8 cellular contexts compared by ENCODE assay signal in the genomic region with DNA sequence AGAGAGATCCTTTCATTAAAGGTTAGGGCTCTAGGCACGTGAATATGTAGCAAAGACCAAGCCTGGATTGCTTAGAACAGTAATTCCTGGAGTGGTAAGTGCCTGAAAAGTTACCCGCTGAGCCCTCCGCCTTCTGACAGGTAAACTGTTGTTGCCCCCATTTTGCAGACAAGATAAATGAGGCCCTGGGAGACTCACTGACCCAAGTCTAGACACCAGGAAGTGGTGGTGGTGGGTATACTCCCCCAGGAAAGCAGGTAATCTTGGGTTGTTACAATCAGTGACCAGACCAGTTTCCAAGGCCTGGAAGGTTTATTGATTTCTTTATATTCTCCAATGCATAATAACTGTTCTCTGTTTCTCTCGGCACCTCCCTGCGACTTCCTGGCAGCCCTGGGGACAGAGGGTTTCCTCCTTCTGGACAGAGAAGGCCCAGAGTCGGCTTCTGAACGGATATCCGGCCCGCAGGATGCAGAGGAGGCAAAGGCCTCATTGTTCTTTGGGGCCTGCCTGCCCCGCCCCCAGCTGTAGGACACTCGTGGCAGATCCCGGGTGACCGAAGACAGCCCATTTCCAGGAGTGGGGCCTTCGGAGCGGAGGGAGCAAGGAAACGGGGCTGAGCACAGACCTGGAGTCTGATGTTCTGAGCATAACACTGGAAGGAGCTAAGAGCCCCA. TPM values are rescaled to one million over a fixed set of nuclear protein-coding genes. Genes with fewer than 3 reads are reported as not detected.
DNase-seq lines count a peak whose midpoint lies in the region; ATAC-seq and TF ChIP-seq lines count a peak whose summit lies in the region.

No MANE protein-coding gene starts in this region.

- POLR2A ChIA-PET in activated naive CD8-positive, alpha-beta T cell treated with anti-CD3 and anti-CD28 coated beads, Interleukin-2, amount 10 ng/mL, durations not matched to agents 7 days and 5 days (lab: Charles Lee): interaction anchor here (0.7 to 2.4 kb wide), 21 partner anchors 8 to 336 kb away, joined by 3 to 25 read pairs (median 5); a partner anchor contains a TSS

- peak overlapping the region; percentile 94 for H3K27ac ChIP-seq in psoas muscle

- H3K27me3 ChIP-seq in psoas muscle (ENCODE audit: insufficient read depth in 3 of 3, low read length in 2 of 3): no peaks in the 10 kb centered on the region

- peak overlapping the region; percentile 87 for H3K4me3 ChIP-seq in psoas muscle

- DNase-seq in GM03348 (ENCODE audit: low spot score) (peak; percentile 47), RPMI7951 (ENCODE audit: low read depth) (peak; percentile 62), left ventricle myocardium superior (peak; percentile 86), psoas muscle (peak; percentile 76 to 80), DMS79 (lab: John Stamatoyannopoulos, UW) (no peak), AG08395 (ENCODE audit: low spot score) (no peak)
- DNase-seq in activated naive CD8-positive, alpha-beta T cell treated with anti-CD3 and anti-CD28 coated beads, Interleukin-2, amount 10 ng/mL, durations not matched to agents 7 days and 5 days: peak; percentile 67

- no peak for TF ChIP-seq CTCF in psoas muscle (IDR thresholded peaks at IDR 0.05)

- H3K36me3 Mint-ChIP-seq in activated naive CD8-positive, alpha-beta T cell treated with anti-CD3 and anti-CD28 coated beads, Interleukin-2, amount 10 ng/mL, durations not matched to agents 7 days and 5 days: no peaks in the 10 kb centered on the region

- peak overlapping the region; percentile 99 for H3K27ac Mint-ChIP-seq in activated naive CD8-positive, alpha-beta T cell treated with anti-CD3 and anti-CD28 coated beads, Interleukin-2, amount 10 ng/mL, durations not matched to agents 7 days and 5 days

- H3K27me3 Mint-ChIP-seq in activated naive CD8-positive, alpha-beta T cell treated with anti-CD3 and anti-CD28 coated beads, Interleukin-2, amount 10 ng/mL, durations not matched to agents 7 days and 5 days: no peaks in the 10 kb centered on the region

- peaks cover 30% of the 10 kb centered on the region for H3K4me1 Mint-ChIP-seq in activated naive CD8-positive, alpha-beta T cell treated with anti-CD3 and anti-CD28 coated beads, Interleukin-2, amount 10 ng/mL, durations not matched to agents 7 days and 5 days

- H3K4me1 ChIP-seq in psoas muscle: no peaks in the 10 kb centered on the region

- 37 to 47% (median 46%) methylated on average over 16 of the region's 16 CpGs for WGBS in psoas muscle, 3 donors

- ATAC-seq in HG02610 (IDR thresholded peaks at IDR 0.05; ENCODE audit: unreplicated experiment) (peak; percentile 23), left ventricle myocardium superior (peak; percentile 26), psoas muscle (peak in 3 of 4 donors; percentile 12 to 25 (median 15))
- no peak for ATAC-seq in activated naive CD8-positive, alpha-beta T cell treated with anti-CD3 and anti-CD28 coated beads, Interleukin-2, amount 10 ng/mL, durations not matched to agents 7 days and 5 days (ENCODE audit: low read depth)

- H3K36me3 ChIP-seq in psoas muscle (ENCODE audit: insufficient read depth in 1 of 2, low read depth in 1 of 2): no peaks in the 10 kb centered on the region

- no peaks in the 10 kb centered on the region for H3K9me3 Mint-ChIP-seq in activated naive CD8-positive, alpha-beta T cell treated with anti-CD3 and anti-CD28 coated beads, Interleukin-2, amount 10 ng/mL, durations not matched to agents 7 days and 5 days

- H3K4me3 Mint-ChIP-seq in activated naive CD8-positive, alpha-beta T cell treated with anti-CD3 and anti-CD28 coated beads, Interleukin-2, amount 10 ng/mL, durations not matched to agents 7 days and 5 days: peak overlapping the region; percentile 96

- H3K9me3 ChIP-seq in psoas muscle: no peaks in the 10 kb centered on the region

- intact Hi-C loops in left ventricle myocardium superior (cut with micrococcal nuclease): loop anchor here (10.0 kb wide), 1 partner anchor 209 kb away; no protein-coding TSS in a partner anchor
- intact Hi-C loops in psoas muscle (cut with DNase I): loop anchor here in 1 of 2 donors (5.0 kb wide), 1 partner anchor 91 kb away; no protein-coding TSS in a partner anchor

RNA-seq across cellular contexts. Expression of a gene that starts 1.3 kb away (rescaled TPM):
- 2.7 and 2.9 TPM in 2 replicates for total RNA-seq in RPMI7951 (2014; rRNA removed; shearing (Covaris generic))
- total RNA-seq in activated naive CD8-positive, alpha-beta T cell treated with anti-CD3 and anti-CD28 coated beads, Interleukin-2, amount 10 ng/mL, durations not matched to agents 7 days and 5 days: 10 to 100 TPM; 19.6 to 21.8 TPM
- total RNA-seq in left ventricle myocardium superior: 43.4 TPM
- 10 to 100 TPM in 2 of 4 donors, 1 to 10 TPM in 2; 8.0 to 15.5 (median 10.1) TPM for total RNA-seq in psoas muscle
- 1 to 10 TPM; 7.0 to 7.7 (median 7.3) TPM for polyA plus RNA-seq in psoas muscle

RNA-seq across cellular contexts. Expression of a gene that starts 27.5 kb away (rescaled TPM):
- total RNA-seq in RPMI7951 (2014; rRNA removed; shearing (Covaris generic)): 269 and 294 TPM in 2 replicates
- 10 to 100 TPM; 93.8 to 99.3 TPM for total RNA-seq in activated naive CD8-positive, alpha-beta T cell treated with anti-CD3 and anti-CD28 coated beads, Interleukin-2, amount 10 ng/mL, durations not matched to agents 7 days and 5 days
- total RNA-seq in left ventricle myocardium superior (288 TPM), psoas muscle (100 to 1,000 TPM; 186 to 212 (median 201) TPM)
- polyA plus RNA-seq in psoas muscle: 100 to 1,000 TPM; 182 to 331 (median 204) TPM

RNA-seq across cellular contexts. Expression of a gene that starts 40.5 kb away (rescaled TPM):
- 12.0 and 26.6 TPM in 2 replicates for total RNA-seq in RPMI7951 (2014; rRNA removed; shearing (Covaris generic))
- total RNA-seq in activated naive CD8-positive, alpha-beta T cell treated with anti-CD3 and anti-CD28 coated beads, Interleukin-2, amount 10 ng/mL, durations not matched to agents 7 days and 5 days: 10 to 100 TPM; 23.2 to 24.1 TPM
- total RNA-seq in left ventricle myocardium superior: 43.0 TPM
- 10 to 100 TPM; 37.1 to 48.9 (median 43.9) TPM for total RNA-seq in psoas muscle
- polyA plus RNA-seq in psoas muscle: 10 to 100 TPM; 49.0 to 67.2 (median 65.7) TPM

Comparison
In these comparisons a context has a peak if more than half of its experiments do, and no peak if none do; other contexts are left out.
1. DNase-seq: peak in GM03348 (single experiment), RPMI7951 (single experiment), activated naive CD8-positive, alpha-beta T cell treated with anti-CD3 and anti-CD28 coated beads, Interleukin-2, amount 10 ng/mL, durations not matched to agents 7 days and 5 days (single experiment), left ventricle myocardium superior (single experiment) and psoas muscle (2 of 2); none in DMS79 (single experiment) and AG08395 (single experiment).